17 cellular contexts compared by ENCODE assay signal in genomic region chr6:22056398-22056797, GRCh38.
DNase-seq lines count a peak whose midpoint lies in the region; ATAC-seq and TF ChIP-seq lines count a peak whose summit lies in the region.
"Had no signal": no experiment of that assay in that cellular context is flagged by ENCODE, and none has a peak within 500 bp of the region (broad histone marks: within the 10 kb centered on the region; RNA-seq: fewer than 3 reads in every experiment).

No MANE protein-coding gene starts in this region.

- no peak overlapping the region for H3K9ac ChIP-seq in mammary epithelial cell (ENCODE audit: insufficient read depth, low read length)

- H3K79me2 ChIP-seq in GM23338 (replicated peaks; ENCODE audit: insufficient read depth) (no peaks in the 10 kb centered on the region), mammary epithelial cell (ENCODE audit: insufficient read depth, low read length) (no peaks in the 10 kb centered on the region)

- no peak overlapping the region for H3K4me2 ChIP-seq in GM23338
- peak overlapping the region; percentile 30 for H3K4me2 ChIP-seq in mammary epithelial cell (ENCODE audit: insufficient read depth, low read depth, low read length)

- CTCF ChIA-PET in mammary epithelial cell (lab: Charles Lee; ENCODE audit: low non-redundant PET), result no interaction called here
- CTCF ChIA-PET in activated CD4-positive, alpha-beta memory T cell treated with anti-CD3 and anti-CD28 coated beads, Interleukin-2, amount 10 ng/mL, durations not matched to agents 7 days and 5 days (lab: Charles Lee), result no interaction called here

- H3K9me3 Mint-ChIP-seq in GM23338 (peaks cover 8% of the 10 kb centered on the region; the same call in 2 of the 3 replicates), glutamatergic neuron (ENCODE audit: unreplicated experiment) (peaks cover 3% of the 10 kb centered on the region)
- peaks cover 3% of the 10 kb centered on the region for H3K9me3 Mint-ChIP-seq in activated CD4-positive, alpha-beta memory T cell treated with anti-CD3 and anti-CD28 coated beads, Interleukin-2, amount 10 ng/mL, durations not matched to agents 7 days and 5 days
- H3K9me3 Mint-ChIP-seq in activated T-cell treated with anti-CD3 and anti-CD28 coated beads, Interleukin-2, amount 50 U/mL, for 24 hours, result peaks cover 5% of the 10 kb centered on the region
- H3K9me3 Mint-ChIP-seq: HFFc6 had no signal

- no peak for TF ChIP-seq POLR2A in prostate gland (IDR thresholded peaks at IDR 0.05)

- no peak overlapping the region for H3K4me3 Mint-ChIP-seq in GM23338
- no peak overlapping the region for H3K4me3 Mint-ChIP-seq in glutamatergic neuron (ENCODE audit: unreplicated experiment)
- no peak overlapping the region for H3K4me3 Mint-ChIP-seq in activated CD4-positive, alpha-beta memory T cell treated with anti-CD3 and anti-CD28 coated beads, Interleukin-2, amount 10 ng/mL, durations not matched to agents 7 days and 5 days
- H3K4me3 Mint-ChIP-seq in activated T-cell treated with anti-CD3 and anti-CD28 coated beads, Interleukin-2, amount 50 U/mL, for 24 hours, result no peak overlapping the region
- H3K4me3 Mint-ChIP-seq: HFFc6 had no signal

- H3K36me3 Mint-ChIP-seq in GM23338 (ENCODE audit: low read depth) (peaks cover 35% of the 10 kb centered on the region), glutamatergic neuron (ENCODE audit: unreplicated experiment) (peaks cover 6% of the 10 kb centered on the region)
- H3K36me3 Mint-ChIP-seq in activated CD4-positive, alpha-beta memory T cell treated with anti-CD3 and anti-CD28 coated beads, Interleukin-2, amount 10 ng/mL, durations not matched to agents 7 days and 5 days (ENCODE audit: low read depth), result no peaks in the 10 kb centered on the region
- no peaks in the 10 kb centered on the region for H3K36me3 Mint-ChIP-seq in activated T-cell treated with anti-CD3 and anti-CD28 coated beads, Interleukin-2, amount 50 U/mL, for 24 hours (ENCODE audit: low read depth)

- no peaks in the 10 kb centered on the region for H3K9me3 ChIP-seq in mammary epithelial cell (replicated peaks; ENCODE audit: insufficient read depth, low read length)
- no peaks in the 10 kb centered on the region for H3K9me3 ChIP-seq in prostate gland

- DNase-seq in GM23338 (ENCODE audit: low spot score) (no peak), mammary epithelial cell (peak; percentile 39), glutamatergic neuron (no peak), prostate gland (ENCODE audit: low spot score) (peak; percentile 64), NCI-H345 treated with DMSO at 0.1 percent for 48 hours (lab: John Stamatoyannopoulos, UW; ENCODE audit: unreplicated experiment) (no peak)
- no peak for DNase-seq in activated CD4-positive, alpha-beta memory T cell treated with anti-CD3 and anti-CD28 coated beads, Interleukin-2, amount 10 ng/mL, durations not matched to agents 7 days and 5 days
- DNase-seq in activated T-cell treated with anti-CD3 and anti-CD28 coated beads, Interleukin-2, amount 50 U/mL, for 24 hours, result no peak
- DNase-seq: COR-L47, EL, HFFc6, IMR-90, Kasumi-1, NCI-H1105, NCI-H187, NCI-H226, NCI-H69, PC-3 had no signal

- no TSS peak for BruUV-seq in mammary epithelial cell (replicated peaks; lab: Mats Ljungman, UMichigan)

- H3K36me3 ChIP-seq in GM23338 (ENCODE audit: insufficient read depth) (no peaks in the 10 kb centered on the region; the same call in 1 of the 2 replicates), mammary epithelial cell (ENCODE audit: insufficient read depth, low read length) (no peaks in the 10 kb centered on the region), prostate gland (no peaks in the 10 kb centered on the region)

- H3F3A ChIP-seq in GM23338 (replicated peaks; ENCODE audit: low read depth), result no peaks in the 10 kb centered on the region

- H4K20me1 ChIP-seq in GM23338 (replicated peaks; ENCODE audit: insufficient read depth) (no peaks in the 10 kb centered on the region), mammary epithelial cell (ENCODE audit: insufficient read depth, low read length) (no peaks in the 10 kb centered on the region)

- no peak overlapping the region for H3K4me3 ChIP-seq in GM23338
- H3K4me3 ChIP-seq in mammary epithelial cell (replicated peaks in 1 of 3; ENCODE audit: insufficient read depth in 1 of 3, low read depth in 2 of 3, low read length in 3 of 3), result peak overlapping the region in 1 of 3 experiments; percentile 19
- H3K4me3 ChIP-seq in prostate gland, result no peak overlapping the region

- intact Hi-C loops in mammary epithelial cell (cut with micrococcal nuclease) (loop anchor here (10.0 kb wide), 1 partner anchor 462 kb away; the partner anchor contains the start of gene SOX4), prostate gland (cut with DNase I) (no loop called here)

- H3K4me1 ChIP-seq in GM23338 (ENCODE audit: insufficient read depth), result no peaks in the 10 kb centered on the region; the same call in 1 of the 2 replicates
- peaks cover 6% of the 10 kb centered on the region for H3K4me1 ChIP-seq in mammary epithelial cell (ENCODE audit: insufficient read depth, low read length)
- no peaks in the 10 kb centered on the region for H3K4me1 ChIP-seq in prostate gland (replicated peaks)

- WGBS in mammary epithelial cell (ENCODE audit: low coverage, missing lambda C conversion rate), result 10% methylated on average over 9 of the region's 9 CpGs
- 29% methylated on average over 9 of the region's 9 CpGs for WGBS in prostate gland

- in situ Hi-C loops in mammary epithelial cell (cut with MboI; ENCODE audit: low sequenced_read_pairs in 2 of 2), result no loop called here

- no peaks in the 10 kb centered on the region for H3K27me3 ChIP-seq in GM23338 (ENCODE audit: insufficient read depth)
- no peaks in the 10 kb centered on the region for H3K27me3 ChIP-seq in mammary epithelial cell (ENCODE audit: insufficient read depth, low read length)
- H3K27me3 ChIP-seq in prostate gland (replicated peaks; ENCODE audit: insufficient read depth), result no peaks in the 10 kb centered on the region

- no peak for ATAC-seq in GM23338
- ATAC-seq: PC-3 had no signal

- peaks cover 11% of the 10 kb centered on the region for H3K4me1 Mint-ChIP-seq in GM23338
- H3K4me1 Mint-ChIP-seq in glutamatergic neuron (ENCODE audit: low read depth, unreplicated experiment), result peaks cover 8% of the 10 kb centered on the region
- H3K4me1 Mint-ChIP-seq in activated CD4-positive, alpha-beta memory T cell treated with anti-CD3 and anti-CD28 coated beads, Interleukin-2, amount 10 ng/mL, durations not matched to agents 7 days and 5 days, result no peaks in the 10 kb centered on the region
- H3K4me1 Mint-ChIP-seq in activated T-cell treated with anti-CD3 and anti-CD28 coated beads, Interleukin-2, amount 50 U/mL, for 24 hours (ENCODE audit: low read depth), result peaks cover 5% of the 10 kb centered on the region

- H3K27ac Mint-ChIP-seq in GM23338, result no peak overlapping the region
- H3K27ac Mint-ChIP-seq in glutamatergic neuron (ENCODE audit: unreplicated experiment), result peak overlapping the region; percentile 40
- no peak overlapping the region for H3K27ac Mint-ChIP-seq in activated CD4-positive, alpha-beta memory T cell treated with anti-CD3 and anti-CD28 coated beads, Interleukin-2, amount 10 ng/mL, durations not matched to agents 7 days and 5 days
- no peak overlapping the region for H3K27ac Mint-ChIP-seq in activated T-cell treated with anti-CD3 and anti-CD28 coated beads, Interleukin-2, amount 50 U/mL, for 24 hours
- H3K27ac Mint-ChIP-seq: HFFc6 had no signal

- POLR2A ChIA-PET in activated CD4-positive, alpha-beta memory T cell treated with anti-CD3 and anti-CD28 coated beads, Interleukin-2, amount 10 ng/mL, durations not matched to agents 7 days and 5 days (lab: Charles Lee), result no interaction called here

- TF ChIP-seq CTCF in GM23338 (conservative IDR thresholded peaks at IDR 0.05; ENCODE audit: low read depth in 2 of 2) (no peak), mammary epithelial cell (conservative IDR thresholded peaks at IDR 0.05 in 1 of 2, IDR thresholded peaks at IDR 0.05 in 1 of 2; ENCODE audit: extremely low read depth in 1 of 2, insufficient read depth in 1 of 2, low read depth in 1 of 2, low read length in 2 of 2) (no peak), glutamatergic neuron (IDR thresholded peaks at IDR 0.05; ENCODE audit: partially characterized antibody, unreplicated experiment) (no peak), prostate gland (IDR thresholded peaks at IDR 0.05) (no peak)

- H3K27me3 Mint-ChIP-seq in GM23338 (ENCODE audit: insufficient read depth, low read depth, poor library complexity) (peaks cover 2% of the 10 kb centered on the region), glutamatergic neuron (ENCODE audit: unreplicated experiment) (peaks cover 3% of the 10 kb centered on the region)
- H3K27me3 Mint-ChIP-seq in activated CD4-positive, alpha-beta memory T cell treated with anti-CD3 and anti-CD28 coated beads, Interleukin-2, amount 10 ng/mL, durations not matched to agents 7 days and 5 days, result no peaks in the 10 kb centered on the region
- peaks cover 7% of the 10 kb centered on the region for H3K27me3 Mint-ChIP-seq in activated T-cell treated with anti-CD3 and anti-CD28 coated beads, Interleukin-2, amount 50 U/mL, for 24 hours

- dilution Hi-C loops in mammary epithelial cell (cut with HindIII; ENCODE audit: low sequenced_read_pairs), result no loop called here

- H3K27ac ChIP-seq in GM23338 (ENCODE audit: low read depth) (0 out of 2 replicates have a peak overlapping the region, but pooled peaks have one; percentile 39), mammary epithelial cell (ENCODE audit: insufficient read depth, low read depth, low read length) (no peak overlapping the region), prostate gland (no peak overlapping the region)

- H3K9me2 ChIP-seq in GM23338 (ENCODE audit: insufficient read depth), result no peaks in the 10 kb centered on the region

- H2AFZ ChIP-seq in GM23338 (no peak overlapping the region), mammary epithelial cell (ENCODE audit: low read depth, low read length) (peak overlapping the region; percentile 75)

TF ChIP-seq in GM23338, 12 proteins besides CTCF, POLR2A, EP300 and RAD21 (continues in another document):
- no peak for TF ChIP-seq EZH2phosphoT487 (IDR thresholded peaks at IDR 0.05; ENCODE audit: unreplicated experiment)
- TF ChIP-seq CREB1 (CRISPR knock-in tag; IDR thresholded peaks at IDR 0.05; ENCODE audit: low read depth), result no peak
- no peak for TF ChIP-seq JUNB (IDR thresholded peaks at IDR 0.05; ENCODE audit: unreplicated experiment)
- TF ChIP-seq, protein P1, sequence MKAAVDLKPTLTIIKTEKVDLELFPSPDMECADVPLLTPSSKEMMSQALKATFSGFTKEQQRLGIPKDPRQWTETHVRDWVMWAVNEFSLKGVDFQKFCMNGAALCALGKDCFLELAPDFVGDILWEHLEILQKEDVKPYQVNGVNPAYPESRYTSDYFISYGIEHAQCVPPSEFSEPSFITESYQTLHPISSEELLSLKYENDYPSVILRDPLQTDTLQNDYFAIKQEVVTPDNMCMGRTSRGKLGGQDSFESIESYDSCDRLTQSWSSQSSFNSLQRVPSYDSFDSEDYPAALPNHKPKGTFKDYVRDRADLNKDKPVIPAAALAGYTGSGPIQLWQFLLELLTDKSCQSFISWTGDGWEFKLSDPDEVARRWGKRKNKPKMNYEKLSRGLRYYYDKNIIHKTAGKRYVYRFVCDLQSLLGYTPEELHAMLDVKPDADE (IDR thresholded peaks at IDR 0.05), result no peak

Comparison
In these comparisons a context has a peak if more than half of its experiments do, and no peak if none do; other contexts are left out.
1. DNase-seq: peak in mammary epithelial cell (single experiment) and prostate gland (single experiment); none in GM23338 (single experiment), glutamatergic neuron (single experiment), activated CD4-positive, alpha-beta memory T cell treated with anti-CD3 and anti-CD28 coated beads, Interleukin-2, amount 10 ng/mL, durations not matched to agents 7 days and 5 days (single experiment), NCI-H345 treated with DMSO at 0.1 percent for 48 hours (single experiment) and activated T-cell treated with anti-CD3 and anti-CD28 coated beads, Interleukin-2, amount 50 U/mL, for 24 hours (single experiment).